1 cellular context compared by ENCODE assay signal in genomic region chr19:33406521-33407139, GRCh38.
TF ChIP-seq lines count a peak whose summit lies in the region.

No MANE protein-coding gene starts in this region.

TF ChIP-seq in HepG2, 621 proteins besides CTCF, POLR2A, EP300 and RAD21 (continued from another document):
- TF ChIP-seq ZBTB46 (CRISPR knock-in tag; IDR thresholded peaks at IDR 0.05; ENCODE audit: borderline replicate concordance) (peak; percentile 67; the same call in 1 of the 2 replicates), GATAD2A (CRISPR knock-in tag; IDR thresholded peaks at IDR 0.05) (peak; percentile 38; the same call in 1 of the 2 replicates), DRAP1 (CRISPR knock-in tag; IDR thresholded peaks at IDR 0.05) (0 out of 2 replicates have a peak, but pooled peaks have one; percentile 24), ZNF207 (IDR thresholded peaks at IDR 0.05; ENCODE audit: borderline replicate concordance) (no peak), KDM3A (CRISPR knock-in tag; IDR thresholded peaks at IDR 0.05; ENCODE audit: low read depth) (peak; percentile 79), CCAR2 (optimal IDR thresholded peaks at IDR 0.05; ENCODE audit: low read depth, low read length) (no peak), NONO (IDR thresholded peaks at IDR 0.05) (no peak), NONO (CRISPR knock-in tag; conservative IDR thresholded peaks at IDR 0.05) (0 out of 2 replicates have a peak, but pooled peaks have one; percentile 62), KAT2B (IDR thresholded peaks at IDR 0.05; ENCODE audit: borderline replicate concordance, low read depth, low read length) (no peak), HMGXB4 (CRISPR knock-in tag; IDR thresholded peaks at IDR 0.05; ENCODE audit: borderline replicate concordance in 1 of 2, low read depth in 1 of 2) (peak; percentile 69 to 77; a peak in 3 of 4 replicates), ZNF343 (CRISPR knock-in tag; IDR thresholded peaks at IDR 0.05) (peak; percentile 55; the same call in 1 of the 2 replicates), SATB2 (CRISPR knock-in tag; IDR thresholded peaks at IDR 0.05) (no peak), ZFP1 (CRISPR knock-in tag; IDR thresholded peaks at IDR 0.05) (no peak), PREB (CRISPR knock-in tag; IDR thresholded peaks at IDR 0.05) (no peak), PHF20 (CRISPR knock-in tag; IDR thresholded peaks at IDR 0.05) (no peak), HNRNPL (IDR thresholded peaks at IDR 0.05; ENCODE audit: low read depth, low read length) (peak; percentile 83), ZNF318 (CRISPR knock-in tag; IDR thresholded peaks at IDR 0.05) (0 out of 2 replicates have a peak, but pooled peaks have one; percentile 80), ZFX (CRISPR knock-in tag; IDR thresholded peaks at IDR 0.05; ENCODE audit: low read depth) (peak; percentile 88), ZBTB33 (CRISPR knock-in tag; IDR thresholded peaks at IDR 0.05) (peak; percentile 18; the same call in 1 of the 2 replicates), ZNF558 (CRISPR knock-in tag; IDR thresholded peaks at IDR 0.05; ENCODE audit: borderline replicate concordance) (no peak), FOXA1 (IDR thresholded peaks at IDR 0.05) (no peak), FOXA1 (CRISPR knock-in tag; IDR thresholded peaks at IDR 0.05) (0 out of 2 replicates have a peak, but pooled peaks have one; percentile 25)
